Comparison of ENCODE assay signal across 11 cellular contexts in the genomic region with DNA sequence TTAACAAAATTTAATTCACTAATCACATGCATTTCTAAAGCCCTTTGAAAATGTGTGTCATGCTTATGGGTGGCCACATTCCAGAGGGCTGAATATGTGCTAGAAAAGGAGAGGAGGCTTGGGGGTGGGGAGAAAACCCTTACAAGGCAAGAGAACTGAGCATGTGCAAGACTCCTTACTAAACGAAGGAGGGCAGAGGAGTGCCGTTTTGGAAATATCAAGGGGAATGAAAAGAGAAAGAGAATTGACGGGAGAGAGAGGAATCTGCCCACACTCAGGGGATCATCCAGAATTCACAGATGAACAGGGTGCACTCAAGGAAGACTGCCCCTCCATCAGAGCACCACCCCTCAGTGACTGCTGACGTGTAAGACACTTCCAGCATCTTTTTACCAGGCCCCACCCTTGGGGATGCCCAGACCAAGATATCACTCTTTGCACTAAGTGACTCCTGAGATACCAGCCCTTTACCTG. TPM values are rescaled to one million over a fixed set of nuclear protein-coding genes. Genes with fewer than 3 reads are reported as not detected.
DNase-seq lines count a peak whose midpoint lies in the region; ATAC-seq, FAIRE-seq and TF ChIP-seq lines count a peak whose summit lies in the region.
"Had no signal": no experiment of that assay in that cellular context is flagged by ENCODE, and none has a peak within 500 bp of the region (broad histone marks: within the 10 kb centered on the region; RNA-seq: fewer than 3 reads in every experiment).

No MANE protein-coding gene starts in this region.

- no peaks in the 10 kb centered on the region for H3K27me3 Mint-ChIP-seq in memory B cell
- H3K27me3 Mint-ChIP-seq in activated CD8-positive, alpha-beta memory T cell treated with anti-CD3 and anti-CD28 coated beads, Interleukin-2, amount 10 ng/mL, durations not matched to agents 7 days and 5 days = peaks cover 4% of the 10 kb centered on the region
- H3K27me3 Mint-ChIP-seq: CD4-positive, CD25-positive, alpha-beta regulatory T cell had no signal

- peak; percentile 9 for DNase-seq in 8988T
- no peak for DNase-seq in Karpas-422
- DNase-seq in dorsolateral prefrontal cortex = peak in 3 of 10 donors; percentile 22 to 60 (median 43)
- no peak for DNase-seq in memory B cell (ENCODE audit: low spot score in 2 of 2)
- DNase-seq in SHP77 treated with DMSO at 0.1 percent for 48 hours (lab: John Stamatoyannopoulos, UW) = no peak
- no peak for DNase-seq in activated CD8-positive, alpha-beta memory T cell treated with anti-CD3 and anti-CD28 coated beads, Interleukin-2, amount 10 ng/mL, durations not matched to agents 7 days and 5 days
- no peak for DNase-seq in GM19239 (ENCODE audit: insufficient read length, low spot score)
- DNase-seq: CD4-positive, CD25-positive, alpha-beta regulatory T cell; hippocampal formation; NCI-H345 had no signal

- H3K9me3 Mint-ChIP-seq in memory B cell = no peaks in the 10 kb centered on the region
- no peaks in the 10 kb centered on the region for H3K9me3 Mint-ChIP-seq in activated CD8-positive, alpha-beta memory T cell treated with anti-CD3 and anti-CD28 coated beads, Interleukin-2, amount 10 ng/mL, durations not matched to agents 7 days and 5 days (ENCODE audit: low read depth)
- H3K9me3 Mint-ChIP-seq: CD4-positive, CD25-positive, alpha-beta regulatory T cell had no signal

- no peak overlapping the region for H3K9ac ChIP-seq in Karpas-422 (ENCODE audit: low read length)

- H3K36me3 Mint-ChIP-seq in memory B cell = no peaks in the 10 kb centered on the region
- no peaks in the 10 kb centered on the region for H3K36me3 Mint-ChIP-seq in activated CD8-positive, alpha-beta memory T cell treated with anti-CD3 and anti-CD28 coated beads, Interleukin-2, amount 10 ng/mL, durations not matched to agents 7 days and 5 days
- H3K36me3 Mint-ChIP-seq: CD4-positive, CD25-positive, alpha-beta regulatory T cell had no signal

- no peaks in the 10 kb centered on the region for H3K79me2 ChIP-seq in Karpas-422 (ENCODE audit: low read length)

- FAIRE-seq in GM19239 (lab: Jason Lieb, UNC) = no peak

- H3K9me3 ChIP-seq in Karpas-422 (ENCODE audit: low read length) = no peaks in the 10 kb centered on the region

- no peak overlapping the region for H2AFZ ChIP-seq in Karpas-422 (ENCODE audit: low read length)

- peak in 6 of 56 donors; percentile 9 to 20 (median 18) for TF ChIP-seq CTCF in dorsolateral prefrontal cortex (IDR thresholded peaks at IDR 0.05 in 54 of 56, conservative IDR thresholded peaks at IDR 0.05 in 2 of 56; ENCODE audit: low read depth in 1 of 56, partially characterized antibody in 56 of 56)

- CTCF ChIA-PET in activated CD8-positive, alpha-beta memory T cell treated with anti-CD3 and anti-CD28 coated beads, Interleukin-2, amount 10 ng/mL, durations not matched to agents 7 days and 5 days (lab: Charles Lee) = no interaction called here

- H3K9me2 ChIP-seq in Karpas-422 (replicated peaks; ENCODE audit: insufficient read depth, low read length) = no peaks in the 10 kb centered on the region

- H3K27ac ChIP-seq in Karpas-422 (ENCODE audit: low read length) (no peak overlapping the region), dorsolateral prefrontal cortex (peak overlapping the region in 28 of 59 donors; percentile 1 to 85 (median 58))

- peak; percentile 26 for ATAC-seq in memory B cell (ENCODE audit: low read depth)
- ATAC-seq in activated CD8-positive, alpha-beta memory T cell treated with anti-CD3 and anti-CD28 coated beads, Interleukin-2, amount 10 ng/mL, durations not matched to agents 7 days and 5 days = no peak
- no peak for ATAC-seq in HG03095 (IDR thresholded peaks at IDR 0.05; ENCODE audit: unreplicated experiment)

- no peaks in the 10 kb centered on the region for H4K20me1 ChIP-seq in Karpas-422 (ENCODE audit: insufficient read depth, low read depth, low read length)

- H3K4me3 ChIP-seq in Karpas-422 (ENCODE audit: low read length) (no peak overlapping the region), dorsolateral prefrontal cortex (peak overlapping the region in 51 of 59 donors; percentile 1 to 57 (median 33))

- H3K4me3 Mint-ChIP-seq in memory B cell = no peak overlapping the region
- H3K4me3 Mint-ChIP-seq in activated CD8-positive, alpha-beta memory T cell treated with anti-CD3 and anti-CD28 coated beads, Interleukin-2, amount 10 ng/mL, durations not matched to agents 7 days and 5 days = no peak overlapping the region

- peak overlapping the region; percentile 12 for H3K4me2 ChIP-seq in Karpas-422 (ENCODE audit: low read depth, low read length, poor library complexity, severe bottlenecking)

- H3K27ac Mint-ChIP-seq in memory B cell = no peak overlapping the region
- H3K27ac Mint-ChIP-seq in activated CD8-positive, alpha-beta memory T cell treated with anti-CD3 and anti-CD28 coated beads, Interleukin-2, amount 10 ng/mL, durations not matched to agents 7 days and 5 days = no peak overlapping the region
- H3K27ac Mint-ChIP-seq: CD4-positive, CD25-positive, alpha-beta regulatory T cell had no signal

- peaks cover 15% of the 10 kb centered on the region for H3K4me1 ChIP-seq in Karpas-422 (ENCODE audit: low read length)

- H3K36me3 ChIP-seq in Karpas-422 (ENCODE audit: insufficient read depth, low read length) = no peaks in the 10 kb centered on the region

- intact Hi-C loops in dorsolateral prefrontal cortex (cut with DNase I) = loop anchor here in 1 of 2 donors (5.0 kb wide), 1 partner anchor 37 kb away; the partner anchor contains the start of gene TSC22D2

- peaks cover 9% of the 10 kb centered on the region for H3K4me1 Mint-ChIP-seq in memory B cell
- peaks cover 13% of the 10 kb centered on the region for H3K4me1 Mint-ChIP-seq in activated CD8-positive, alpha-beta memory T cell treated with anti-CD3 and anti-CD28 coated beads, Interleukin-2, amount 10 ng/mL, durations not matched to agents 7 days and 5 days

- H3K27me3 ChIP-seq in Karpas-422 (ENCODE audit: low read length) = no peaks in the 10 kb centered on the region
- no peaks in the 10 kb centered on the region for H3K27me3 ChIP-seq in dorsolateral prefrontal cortex

RNA-seq across cellular contexts. Expression of gene TSC22D2, which starts 37.9 kb away (rescaled TPM):
- 8.7 and 44.4 TPM in 2 replicates for total RNA-seq in Karpas-422 (2014; rRNA removed; shearing (Covaris generic); ENCODE audit: low replicate concordance)
- total RNA-seq in dorsolateral prefrontal cortex = 10 to 100 TPM; 32.6 to 65.1 (median 45.0) TPM
- 1 to 10 TPM; 8.5 to 10.0 TPM for total RNA-seq in activated CD8-positive, alpha-beta memory T cell treated with anti-CD3 and anti-CD28 coated beads, Interleukin-2, amount 10 ng/mL, durations not matched to agents 7 days and 5 days
